11 cellular contexts compared by ENCODE assay signal in genomic region chr3:120956143-120956542, GRCh38. TPM values are rescaled to one million over a fixed set of nuclear protein-coding genes. Genes with fewer than 3 reads are reported as not detected.
"Had no signal": no experiment of that assay in that cellular context is flagged by ENCODE, and none has a peak within 500 bp of the region (broad histone marks: within the 10 kb centered on the region; RNA-seq: fewer than 3 reads in every experiment).

No MANE protein-coding gene starts in this region.

- H3K4me3 ChIP-seq: GM23248, GM23338, HAP-1 had no signal

- H3K36me3 ChIP-seq: HAP-1 had no signal

- ATAC-seq: GM23338, HCT116 had no signal

- FAIRE-seq: H1, H54 had no signal

- H2AFZ ChIP-seq: GM23248, GM23338 had no signal

- H3K9ac ChIP-seq: GM23248 had no signal

- H3K4me2 ChIP-seq: GM23338 had no signal

- H3K27ac ChIP-seq: GM23248 had no signal

- DNase-seq: GM23248, GOT3, H7, H9, HCEC 1CT, HFFc6 had no signal

- H3K4me1 ChIP-seq: HAP-1 had no signal

- H3K9me3 ChIP-seq: HAP-1 had no signal

RNA-seq across cellular contexts. Expression of gene STXBP5L, which starts 48.1 kb away (rescaled TPM):
- total RNA-seq: GM23248 had no signal
- polyA plus RNA-seq: GM23248 had no signal
